Comparison of ENCODE assay signal across 8 cellular contexts in the genomic region with DNA sequence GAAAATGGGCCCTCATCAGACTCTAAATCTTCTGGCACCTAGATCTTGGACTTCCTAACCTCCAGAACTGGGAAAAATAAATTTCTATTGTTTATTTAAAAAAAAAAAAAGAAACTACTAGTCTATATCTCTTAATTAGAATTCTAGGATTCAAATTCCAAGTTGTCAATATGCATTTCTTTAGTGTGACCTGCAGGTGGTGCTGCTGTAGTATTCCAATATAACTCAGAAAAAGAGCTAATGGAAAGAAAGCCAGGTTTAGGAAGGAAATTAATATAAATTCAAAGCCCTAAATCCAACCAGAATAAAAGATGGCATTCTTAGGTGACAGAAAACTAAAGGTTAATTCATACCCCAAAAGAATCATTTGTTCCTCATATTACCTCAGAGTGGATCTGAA.
DNase-seq lines count a peak whose midpoint lies in the region; ATAC-seq and TF ChIP-seq lines count a peak whose summit lies in the region.

No MANE protein-coding gene starts in this region.

- POLR2A ChIA-PET in WTC11 (lab: Charles Lee) = no interaction called here

- H3K36me3 Mint-ChIP-seq in WTC11 = 0 out of 2 replicates have a peak, but pooled peaks cover 2% of the 10 kb centered on the region

- no peak for TF ChIP-seq EP300 in ovary (IDR thresholded peaks at IDR 0.05)

- DNase-seq in GM03348 (ENCODE audit: low spot score) = peak; percentile 16
- DNase-seq in OCI-M1 (lab: John Stamatoyannopoulos, UW) = peak; percentile 23
- DNase-seq in fibroblast of the conjunctiva (ENCODE audit: low read depth) = peak; percentile 16
- DNase-seq in HPDE6-E6E7 (ENCODE audit: extremely low spot score) = no peak
- DNase-seq in ovary = no peak
- no peak for DNase-seq in mucosa of descending colon
- DNase-seq in WTC11 (ENCODE audit: low spot score) = no peak

- no peaks in the 10 kb centered on the region for H3K9me3 ChIP-seq in ovary
- no peaks in the 10 kb centered on the region for H3K9me3 ChIP-seq in mucosa of descending colon

- no peak for TF ChIP-seq POLR2A in ovary (IDR thresholded peaks at IDR 0.05)

- peak; percentile 60 for TF ChIP-seq CTCF in 22Rv1 (IDR thresholded peaks at IDR 0.05)
- TF ChIP-seq CTCF in ovary (IDR thresholded peaks at IDR 0.05) = no peak
- no peak for TF ChIP-seq CTCF in mucosa of descending colon (IDR thresholded peaks at IDR 0.05)
- TF ChIP-seq CTCF in WTC11 (IDR thresholded peaks at IDR 0.05) = no peak

- CTCF ChIA-PET in WTC11 (lab: Charles Lee) = interaction anchor here (0.5 to 1.7 kb wide), 23 partner anchors 10 to 1061 kb away, joined by 3 to 18 read pairs (median 4); a partner anchor contains a TSS

- H3K27ac ChIP-seq in 22Rv1 (no peak overlapping the region), ovary (no peak overlapping the region)

- no peaks in the 10 kb centered on the region for H3K27me3 ChIP-seq in ovary

- ATAC-seq in mucosa of descending colon = no peak
- no peak for ATAC-seq in WTC11

- intact Hi-C loops in ovary (cut with DNase I) (no loop called here), mucosa of descending colon (cut with DNase I, micrococcal nuclease) (no loop called here)

- H3K4me1 ChIP-seq in ovary (ENCODE audit: insufficient read depth) (no peaks in the 10 kb centered on the region), mucosa of descending colon (ENCODE audit: low read depth) (no peaks in the 10 kb centered on the region)

- H3K36me3 ChIP-seq in ovary (no peaks in the 10 kb centered on the region), mucosa of descending colon (ENCODE audit: low read depth) (no peaks in the 10 kb centered on the region)

- H3K27me3 Mint-ChIP-seq in WTC11 (ENCODE audit: low read depth) = no peaks in the 10 kb centered on the region; the same call in 1 of the 2 replicates

- H3K4me1 Mint-ChIP-seq in WTC11 = 0 out of 2 replicates have a peak, but pooled peaks cover 5% of the 10 kb centered on the region

- H3K4me3 Mint-ChIP-seq in WTC11 = no peak overlapping the region

- no peak overlapping the region for H3K27ac Mint-ChIP-seq in WTC11

- H3K4me3 ChIP-seq in ovary = no peak overlapping the region
- no peak overlapping the region for H3K4me3 ChIP-seq in mucosa of descending colon

- H3K9me3 Mint-ChIP-seq in WTC11 = no peaks in the 10 kb centered on the region

TF ChIP-seq in WTC11, 78 proteins besides CTCF, POLR2A, EP300 and RAD21:
- TF ChIP-seq SP1 (CRISPR knock-in tag; conservative IDR thresholded peaks at IDR 0.05) (no peak), ZNF232 (CRISPR knock-in tag; IDR thresholded peaks at IDR 0.05) (no peak)
- TF ChIP-seq, protein P1, sequence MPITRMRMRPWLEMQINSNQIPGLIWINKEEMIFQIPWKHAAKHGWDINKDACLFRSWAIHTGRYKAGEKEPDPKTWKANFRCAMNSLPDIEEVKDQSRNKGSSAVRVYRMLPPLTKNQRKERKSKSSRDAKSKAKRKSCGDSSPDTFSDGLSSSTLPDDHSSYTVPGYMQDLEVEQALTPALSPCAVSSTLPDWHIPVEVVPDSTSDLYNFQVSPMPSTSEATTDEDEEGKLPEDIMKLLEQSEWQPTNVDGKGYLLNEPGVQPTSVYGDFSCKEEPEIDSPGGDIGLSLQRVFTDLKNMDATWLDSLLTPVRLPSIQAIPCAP (CRISPR knock-in tag; IDR thresholded peaks at IDR 0.05) = no peak

Comparison
In these comparisons a context has a peak if more than half of its experiments do, and no peak if none do; other contexts are left out.
1. DNase-seq: peak in GM03348 (single experiment), OCI-M1 (single experiment) and fibroblast of the conjunctiva (single experiment); none in HPDE6-E6E7 (single experiment), ovary (0 of 5), mucosa of descending colon (0 of 3) and WTC11 (single experiment).